In the genomic region with DNA sequence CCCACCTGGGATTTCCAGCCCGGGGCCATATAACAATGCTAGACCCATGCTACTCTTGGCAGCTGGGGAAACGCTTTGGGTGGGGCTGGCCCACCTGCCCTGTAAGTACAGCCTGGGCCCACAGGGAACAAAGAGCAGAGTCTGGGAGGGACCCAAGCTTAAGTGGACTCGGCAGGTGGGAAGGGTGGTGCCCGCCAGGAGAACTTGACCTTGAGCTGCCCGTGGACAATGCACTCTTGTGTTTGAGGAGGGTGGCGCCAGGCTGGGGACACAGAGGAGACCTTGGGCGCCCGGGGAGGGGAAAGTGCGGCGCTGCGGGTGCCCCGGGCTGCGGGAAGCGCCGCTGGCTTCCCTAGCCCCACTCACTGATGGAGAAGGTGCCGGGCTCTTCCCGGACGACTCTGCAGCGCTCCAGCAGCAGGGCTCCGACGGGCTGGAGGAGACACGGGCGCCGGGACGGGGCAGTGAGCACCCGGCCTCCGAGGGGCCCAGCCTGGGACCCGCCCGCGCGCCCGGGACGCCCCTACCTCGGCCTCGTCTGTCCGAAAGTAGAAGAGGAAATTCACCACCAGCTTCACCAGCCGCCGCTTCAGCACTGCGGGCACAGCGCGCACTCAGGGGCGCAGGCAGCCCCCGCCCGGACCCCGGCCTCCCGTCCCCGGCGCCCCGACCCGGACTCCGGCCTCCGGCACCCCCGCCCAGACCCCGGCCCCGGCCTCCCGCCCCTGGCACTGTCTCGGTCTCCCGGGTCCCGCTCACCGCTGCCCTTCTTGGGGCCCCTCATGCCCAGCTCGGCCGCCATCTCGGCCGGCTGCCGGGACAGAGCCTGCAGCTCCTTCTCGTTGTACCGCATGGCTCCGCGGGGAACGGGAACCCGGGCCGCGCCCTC, we compare ENCODE assay signal across 1 cellular context.
A peak's percentile ranks its signal among the peaks of the same experiment; 100 is the strongest.
TF ChIP-seq lines count a peak whose summit lies in the region.

No MANE protein-coding gene starts in this region.

TF ChIP-seq in HepG2, 621 proteins besides CTCF, POLR2A, EP300 and RAD21 (continued from another document and continues in another):
- no peak for TF ChIP-seq ZNF292 (CRISPR knock-in tag; IDR thresholded peaks at IDR 0.05; ENCODE audit: borderline replicate concordance, low read depth)
- no peak for TF ChIP-seq RBM39 (IDR thresholded peaks at IDR 0.05; ENCODE audit: low read depth, low read length, poor library complexity, severe bottlenecking)
- TF ChIP-seq GATA4 (IDR thresholded peaks at IDR 0.05; ENCODE audit: borderline replicate concordance, low read depth): no peak
- no peak for TF ChIP-seq RELA (CRISPR knock-in tag; IDR thresholded peaks at IDR 0.05)
- TF ChIP-seq ZNF350 (CRISPR knock-in tag; IDR thresholded peaks at IDR 0.05; ENCODE audit: borderline replicate concordance, low read depth): no peak
- TF ChIP-seq, protein P1, sequence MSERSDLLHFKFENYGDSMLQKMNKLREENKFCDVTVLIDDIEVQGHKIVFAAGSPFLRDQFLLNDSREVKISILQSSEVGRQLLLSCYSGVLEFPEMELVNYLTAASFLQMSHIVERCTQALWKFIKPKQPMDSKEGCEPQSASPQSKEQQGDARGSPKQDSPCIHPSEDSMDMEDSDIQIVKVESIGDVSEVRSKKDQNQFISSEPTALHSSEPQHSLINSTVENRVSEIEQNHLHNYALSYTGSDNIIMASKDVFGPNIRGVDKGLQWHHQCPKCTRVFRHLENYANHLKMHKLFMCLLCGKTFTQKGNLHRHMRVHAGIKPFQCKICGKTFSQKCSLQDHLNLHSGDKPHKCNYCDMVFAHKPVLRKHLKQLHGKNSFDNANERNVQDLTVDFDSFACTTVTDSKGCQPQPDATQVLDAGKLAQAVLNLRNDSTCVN (CRISPR knock-in tag; IDR thresholded peaks at IDR 0.05; ENCODE audit: borderline replicate concordance): no peak
- TF ChIP-seq PRMT3 (CRISPR knock-in tag; IDR thresholded peaks at IDR 0.05; ENCODE audit: borderline replicate concordance, low read depth): no peak
- no peak for TF ChIP-seq ZFP41 (CRISPR knock-in tag; IDR thresholded peaks at IDR 0.05; ENCODE audit: borderline replicate concordance)
- no peak for TF ChIP-seq ZNF333 (CRISPR knock-in tag; IDR thresholded peaks at IDR 0.05; ENCODE audit: borderline replicate concordance)
- 0 out of 2 replicates have a peak, but pooled peaks have one; percentile 23 for TF ChIP-seq NR1H2 (CRISPR knock-in tag; IDR thresholded peaks at IDR 0.05; ENCODE audit: borderline replicate concordance, low read depth)
- TF ChIP-seq ZNF572 (CRISPR knock-in tag; IDR thresholded peaks at IDR 0.05): peak; percentile 80
- 0 out of 2 replicates have a peak, but pooled peaks have one; percentile 42 for TF ChIP-seq ZNF780A (CRISPR knock-in tag; IDR thresholded peaks at IDR 0.05)
- no peak for TF ChIP-seq ZSCAN25 (CRISPR knock-in tag; IDR thresholded peaks at IDR 0.05)
- TF ChIP-seq MED8 (CRISPR knock-in tag; IDR thresholded peaks at IDR 0.05; ENCODE audit: insufficient replicate concordance): no peak
- TF ChIP-seq ZNF451 (CRISPR knock-in tag; IDR thresholded peaks at IDR 0.05): no peak
- TF ChIP-seq FUBP1 (CRISPR knock-in tag; IDR thresholded peaks at IDR 0.05; ENCODE audit: borderline replicate concordance): no peak
- no peak for TF ChIP-seq PREB (CRISPR knock-in tag; IDR thresholded peaks at IDR 0.05)
- TF ChIP-seq HDAC2 (CRISPR knock-in tag; IDR thresholded peaks at IDR 0.05): peak; percentile 48; the same call in 1 of the 2 replicates
- no peak for TF ChIP-seq JUNB (CRISPR knock-in tag; IDR thresholded peaks at IDR 0.05; ENCODE audit: borderline replicate concordance)
- TF ChIP-seq, protein P2, sequence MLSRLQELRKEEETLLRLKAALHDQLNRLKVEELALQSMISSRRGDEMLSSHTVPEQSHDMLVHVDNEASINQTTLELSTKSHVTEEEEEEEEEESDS (CRISPR knock-in tag; IDR thresholded peaks at IDR 0.05; ENCODE audit: borderline replicate concordance): no peak
- peak; percentile 30; the same call in 1 of the 2 replicates for TF ChIP-seq MAX (IDR thresholded peaks at IDR 0.05)
- TF ChIP-seq FOXJ3 (CRISPR knock-in tag; IDR thresholded peaks at IDR 0.05; ENCODE audit: borderline replicate concordance): 0 out of 2 replicates have a peak, but pooled peaks have one; percentile 25
- no peak for TF ChIP-seq ZNF766 (CRISPR knock-in tag; IDR thresholded peaks at IDR 0.05; ENCODE audit: borderline replicate concordance)
- no peak for TF ChIP-seq ZNF510 (CRISPR knock-in tag; IDR thresholded peaks at IDR 0.05; ENCODE audit: low read depth)
- TF ChIP-seq MATR3 (CRISPR knock-in tag; IDR thresholded peaks at IDR 0.05): no peak
- TF ChIP-seq MBNL3 (CRISPR knock-in tag; conservative IDR thresholded peaks at IDR 0.05): no peak
- TF ChIP-seq MTA1 (CRISPR knock-in tag; IDR thresholded peaks at IDR 0.05; ENCODE audit: borderline replicate concordance): peak; percentile 52; the same call in 1 of the 2 replicates
- TF ChIP-seq CREBL2 (CRISPR knock-in tag; IDR thresholded peaks at IDR 0.05; ENCODE audit: borderline replicate concordance): no peak
- peak; percentile 68 for TF ChIP-seq AGO2 (optimal IDR thresholded peaks at IDR 0.05; ENCODE audit: low read depth, low read length)
- no peak for TF ChIP-seq KIAA2018 (CRISPR knock-in tag; IDR thresholded peaks at IDR 0.05; ENCODE audit: borderline replicate concordance)
- no peak for TF ChIP-seq KDM5B (CRISPR knock-in tag; IDR thresholded peaks at IDR 0.05; ENCODE audit: borderline replicate concordance)
- TF ChIP-seq ZNF577 (CRISPR knock-in tag; IDR thresholded peaks at IDR 0.05; ENCODE audit: borderline replicate concordance, low read depth): no peak
- TF ChIP-seq, protein P3, sequence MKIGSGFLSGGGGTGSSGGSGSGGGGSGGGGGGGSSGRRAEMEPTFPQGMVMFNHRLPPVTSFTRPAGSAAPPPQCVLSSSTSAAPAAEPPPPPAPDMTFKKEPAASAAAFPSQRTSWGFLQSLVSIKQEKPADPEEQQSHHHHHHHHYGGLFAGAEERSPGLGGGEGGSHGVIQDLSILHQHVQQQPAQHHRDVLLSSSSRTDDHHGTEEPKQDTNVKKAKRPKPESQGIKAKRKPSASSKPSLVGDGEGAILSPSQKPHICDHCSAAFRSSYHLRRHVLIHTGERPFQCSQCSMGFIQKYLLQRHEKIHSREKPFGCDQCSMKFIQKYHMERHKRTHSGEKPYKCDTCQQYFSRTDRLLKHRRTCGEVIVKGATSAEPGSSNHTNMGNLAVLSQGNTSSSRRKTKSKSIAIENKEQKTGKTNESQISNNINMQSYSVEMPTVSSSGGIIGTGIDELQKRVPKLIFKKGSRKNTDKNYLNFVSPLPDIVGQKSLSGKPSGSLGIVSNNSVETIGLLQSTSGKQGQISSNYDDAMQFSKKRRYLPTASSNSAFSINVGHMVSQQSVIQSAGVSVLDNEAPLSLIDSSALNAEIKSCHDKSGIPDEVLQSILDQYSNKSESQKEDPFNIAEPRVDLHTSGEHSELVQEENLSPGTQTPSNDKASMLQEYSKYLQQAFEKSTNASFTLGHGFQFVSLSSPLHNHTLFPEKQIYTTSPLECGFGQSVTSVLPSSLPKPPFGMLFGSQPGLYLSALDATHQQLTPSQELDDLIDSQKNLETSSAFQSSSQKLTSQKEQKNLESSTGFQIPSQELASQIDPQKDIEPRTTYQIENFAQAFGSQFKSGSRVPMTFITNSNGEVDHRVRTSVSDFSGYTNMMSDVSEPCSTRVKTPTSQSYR (CRISPR knock-in tag; IDR thresholded peaks at IDR 0.05; ENCODE audit: borderline replicate concordance): no peak
- TF ChIP-seq CBX5 (CRISPR knock-in tag; IDR thresholded peaks at IDR 0.05; ENCODE audit: borderline replicate concordance): peak; percentile 27; the same call in 1 of the 2 replicates
- TF ChIP-seq EED (CRISPR knock-in tag; IDR thresholded peaks at IDR 0.05): no peak
- no peak for TF ChIP-seq ZHX1 (CRISPR knock-in tag; IDR thresholded peaks at IDR 0.05; ENCODE audit: low read depth)
- no peak for TF ChIP-seq U2AF1 (optimal IDR thresholded peaks at IDR 0.05; ENCODE audit: low read depth, low read length)
- TF ChIP-seq SP140L (CRISPR knock-in tag; IDR thresholded peaks at IDR 0.05; ENCODE audit: borderline replicate concordance): no peak
